ENCODE assay signal across 18 cellular contexts in genomic region chr5:159759791-159760300, GRCh38.
"Had no signal": no experiment of that assay in that cellular context is flagged by ENCODE, and none has a peak within 500 bp of the region (broad histone marks: within the 10 kb centered on the region; RNA-seq: fewer than 3 reads in every experiment).

No MANE protein-coding gene starts in this region.

- H3K9ac ChIP-seq: parathyroid adenoma had no signal

- H3K4me1 ChIP-seq: parathyroid adenoma, psoas muscle, right lobe of liver, suprapubic skin, thyroid gland had no signal

- H3K9me3 ChIP-seq: gastrocnemius medialis, heart right ventricle, psoas muscle, right lobe of liver, suprapubic skin, thyroid gland had no signal

- H3K4me3 ChIP-seq: gastrocnemius medialis, heart right ventricle, psoas muscle, right lobe of liver, suprapubic skin, thyroid gland had no signal

- H3K27me3 ChIP-seq: gastrocnemius medialis, heart right ventricle, right lobe of liver, suprapubic skin, thyroid gland had no signal

- H3K79me2 ChIP-seq: parathyroid adenoma had no signal

- H3K27ac ChIP-seq: epithelial cell of prostate, gastrocnemius medialis, heart right ventricle, parathyroid adenoma, psoas muscle, right lobe of liver, suprapubic skin, thyroid gland had no signal

- H2AFZ ChIP-seq: parathyroid adenoma had no signal

- DNase-seq: effector memory CD8-positive, alpha-beta T cell; gastrocnemius medialis; heart right ventricle; hypothalamus; kidney glomerular epithelial cell; mammary epithelial cell; naive thymus-derived CD4-positive, alpha-beta T cell; nephron progenitor cell; psoas muscle; retina; right lobe of liver; stimulated activated CD4-positive, alpha-beta T cell treated with anti-CD3 and anti-CD28 coated beads, Interleukin-4, amount 100 ng/mL, for 1 hour; stimulated activated CD8-positive, alpha-beta memory T cell treated with anti-CD3 and anti-CD28 coated beads, Interleukin-4, amount 100 ng/mL, for 48 hours; stimulated activated naive CD8-positive, alpha-beta T cell treated with anti-CD3 and anti-CD28 coated beads, Interleukin-15, Interleukin-2, amounts not matched to agents 100 U/mL and 50 U/mL, for 24 hours; thyroid gland had no signal

- H3K36me3 ChIP-seq: gastrocnemius medialis, heart right ventricle, right lobe of liver, suprapubic skin, thyroid gland had no signal
